ENCODE assay signal across 27 cellular contexts in genomic region chr1:84525738-84526137, GRCh38.
"Had no signal": no experiment of that assay in that cellular context is flagged by ENCODE, and none has a peak within 500 bp of the region (broad histone marks: within the 10 kb centered on the region; RNA-seq: fewer than 3 reads in every experiment).

No MANE protein-coding gene starts in this region.

- H3K27me3 ChIP-seq: brain microvascular endothelial cell, hepatocyte, suprapubic skin, transverse colon, uterus had no signal

- H3K4me1 ChIP-seq: prostate gland, suprapubic skin, transverse colon, uterus had no signal

- H3K27ac ChIP-seq: brain microvascular endothelial cell, epithelial cell of prostate, hepatocyte, prostate gland, suprapubic skin, transverse colon, uterus had no signal

- DNase-seq: activated CD4-positive, alpha-beta memory T cell treated with anti-CD3 and anti-CD28 coated beads, Interleukin-2, amount 10 ng/mL, durations not matched to agents 7 days and 5 days; activated CD4-positive, alpha-beta T cell treated with anti-CD3 and anti-CD28 coated beads for 48 hours; activated CD4-positive, CD25-positive, alpha-beta regulatory T cell; activated CD8-positive, alpha-beta memory T cell treated with anti-CD3 and anti-CD28 coated beads, Interleukin-2, amount 10 ng/mL, durations not matched to agents 7 days and 5 days; activated naive CD4-positive, alpha-beta T cell treated with Interleukin-2 at 50 U/mL for 16 hours; activated naive CD8-positive, alpha-beta T cell treated with anti-CD3 and anti-CD28 coated beads, Interleukin-2, amount 50 U/mL, for 24 hours; activated T-cell treated with anti-CD3 and anti-CD28 coated beads, Interleukin-2, amount 50 U/mL, for 1 hour; brain microvascular endothelial cell; central memory CD4-positive, alpha-beta T cell; endodermal cell; foreskin fibroblast; islet precursor cell; nephron progenitor cell; nucleus accumbens; right cardiac atrium; small intestine; stimulated activated CD4-positive, alpha-beta T cell treated with anti-CD3 and anti-CD28 coated beads, Interleukin-15, amount 100 ng/mL, for 24 hours; stimulated activated CD4-positive, alpha-beta T cell treated with anti-CD3 and anti-CD28 coated beads, Interleukin-2, amount 100 ng/mL, for 48 hours; T-helper 9 cell; transverse colon; uterus had no signal

- H3K4me3 ChIP-seq: hepatocyte, lung, prostate gland, suprapubic skin, transverse colon, uterus had no signal

- ATAC-seq: activated CD8-positive, alpha-beta memory T cell treated with anti-CD3 and anti-CD28 coated beads, Interleukin-2, amount 10 ng/mL, durations not matched to agents 7 days and 5 days; activated naive CD8-positive, alpha-beta T cell treated with anti-CD3 and anti-CD28 coated beads, Interleukin-2, amount 50 U/mL, for 24 hours; left lobe of liver; right cardiac atrium had no signal

- H3K36me3 ChIP-seq: brain microvascular endothelial cell, prostate gland, suprapubic skin, transverse colon, uterus had no signal

- H3K9me3 ChIP-seq: prostate gland, suprapubic skin, transverse colon, uterus had no signal
